In the genomic region with DNA sequence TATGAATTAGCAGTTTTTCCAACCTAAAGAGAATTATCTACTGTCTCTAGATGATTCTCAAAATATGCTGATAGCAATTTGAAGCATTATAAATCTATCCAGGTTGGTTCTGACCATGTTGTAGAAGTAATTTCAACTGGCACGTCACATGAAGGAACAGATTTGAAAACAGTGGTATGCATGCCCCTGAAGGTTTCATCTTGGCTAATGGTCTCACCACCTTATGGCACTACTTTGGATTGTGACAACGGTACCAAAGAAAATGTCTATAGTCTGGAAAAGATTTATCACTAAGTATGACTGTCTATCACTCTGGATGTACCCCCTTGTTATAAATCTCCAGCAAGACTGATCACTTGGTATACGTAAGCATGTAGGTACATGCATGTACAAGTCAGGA, we compare ENCODE assay signal across 13 cellular contexts.
A peak's percentile ranks its signal among the peaks of the same experiment; 100 is the strongest.
DNase-seq lines count a peak whose midpoint lies in the region; ATAC-seq and TF ChIP-seq lines count a peak whose summit lies in the region.
"Had no signal": no experiment of that assay in that cellular context is flagged by ENCODE, and none has a peak within 500 bp of the region (broad histone marks: within the 10 kb centered on the region; RNA-seq: fewer than 3 reads in every experiment).

No MANE protein-coding gene starts in this region.

- H3K4me1 ChIP-seq in BLaER1 = peaks cover 90% of the 10 kb centered on the region
- peaks cover 85% of the 10 kb centered on the region for H3K4me1 ChIP-seq in Karpas-422 (ENCODE audit: low read length)
- H3K4me1 ChIP-seq in OCI-LY7 (ENCODE audit: insufficient read depth, low read length, poor library complexity, severe bottlenecking) = peaks cover 78% of the 10 kb centered on the region

- CTCF ChIA-PET in OCI-LY7 (lab: Charles Lee; ENCODE audit: unreplicated experiment) = no interaction called here

- H3K27me3 Mint-ChIP-seq in naive B cell = no peaks in the 10 kb centered on the region
- no peaks in the 10 kb centered on the region for H3K27me3 Mint-ChIP-seq in effector memory CD8-positive, alpha-beta T cell

- H3K4me3 Mint-ChIP-seq in naive B cell = peak overlapping the region in 6 of 8 donors; percentile 26 to 82 (median 66)
- H3K4me3 Mint-ChIP-seq in effector memory CD8-positive, alpha-beta T cell = no peak overlapping the region
- H3K4me3 Mint-ChIP-seq: CD8-positive, alpha-beta T cell; H9 had no signal

- H3K4me1 Mint-ChIP-seq in naive B cell = peaks cover 43 to 55% (median 53%) of the 10 kb centered on the region in 3 donors
- peaks cover 0 to 3% of the 10 kb centered on the region in 2 donors for H3K4me1 Mint-ChIP-seq in effector memory CD8-positive, alpha-beta T cell (ENCODE audit: low read depth in 2 of 2)

- H3K4me2 ChIP-seq in BLaER1 (peak overlapping the region; percentile 78), Karpas-422 (ENCODE audit: low read depth, low read length, poor library complexity, severe bottlenecking) (peak overlapping the region; percentile 54), OCI-LY7 (ENCODE audit: low read length) (peak overlapping the region; percentile 72)

- peaks cover 0 to 1% (median 0%) of the 10 kb centered on the region in 7 donors for H3K9me3 Mint-ChIP-seq in naive B cell
- H3K9me3 Mint-ChIP-seq in effector memory CD8-positive, alpha-beta T cell = no peaks in the 10 kb centered on the region
- H3K9me3 Mint-ChIP-seq: CD8-positive, alpha-beta T cell; H9 had no signal

- H3K4me3 ChIP-seq in BLaER1 (no peak overlapping the region; the same call in 1 of the 2 replicates), Karpas-422 (ENCODE audit: low read length) (peak overlapping the region; percentile 7), OCI-LY7 (ENCODE audit: low read depth, low read length, poor library complexity, severe bottlenecking) (peak overlapping the region; percentile 27)

- H3K27ac ChIP-seq in BLaER1 (peak overlapping the region; percentile 56), Karpas-422 (ENCODE audit: low read length) (peak overlapping the region; percentile 94), OCI-LY7 (ENCODE audit: low read depth, low read length, poor library complexity, severe bottlenecking) (peak overlapping the region; percentile 91)

- H3K9ac ChIP-seq in BLaER1 (peak overlapping the region; percentile 3; the same call in 1 of the 2 replicates), Karpas-422 (ENCODE audit: low read length) (peak overlapping the region; percentile 53)

- H3K79me2 ChIP-seq in Karpas-422 (ENCODE audit: low read length) (no peaks in the 10 kb centered on the region), OCI-LY7 (ENCODE audit: insufficient read depth, low read depth, low read length) (no peaks in the 10 kb centered on the region)

- H3K36me3 ChIP-seq in BLaER1 (no peaks in the 10 kb centered on the region), Karpas-422 (ENCODE audit: insufficient read depth, low read length) (no peaks in the 10 kb centered on the region), OCI-LY7 (ENCODE audit: insufficient read depth, low read length) (no peaks in the 10 kb centered on the region)

- TF ChIP-seq CTCF in OCI-LY7 (conservative IDR thresholded peaks at IDR 0.05; ENCODE audit: low read length) = no peak

- H4K20me1 ChIP-seq in BLaER1 (no peaks in the 10 kb centered on the region; the same call in 1 of the 2 replicates), Karpas-422 (ENCODE audit: insufficient read depth, low read depth, low read length) (no peaks in the 10 kb centered on the region), OCI-LY7 (ENCODE audit: insufficient read depth, low read length) (no peaks in the 10 kb centered on the region)

- POLR2A ChIA-PET in OCI-LY7 (lab: Charles Lee) = interaction anchor here (0.9 to 3.0 kb wide), 7 partner anchors 8 to 170 kb away, joined by 3 to 21 read pairs (median 5); no protein-coding TSS in a partner anchor

- H3K9me3 ChIP-seq in BLaER1 (no peaks in the 10 kb centered on the region), Karpas-422 (ENCODE audit: low read length) (no peaks in the 10 kb centered on the region), OCI-LY7 (ENCODE audit: low read length) (no peaks in the 10 kb centered on the region)

- H3K27me3 ChIP-seq in BLaER1 (no peaks in the 10 kb centered on the region), Karpas-422 (ENCODE audit: low read length) (no peaks in the 10 kb centered on the region)

- BruUV-seq in OCI-LY7 (replicated peaks; lab: Mats Ljungman, UMichigan) = no TSS peak

- H3K9me2 ChIP-seq in Karpas-422 (replicated peaks; ENCODE audit: insufficient read depth, low read length) = no peaks in the 10 kb centered on the region
- no peaks in the 10 kb centered on the region for H3K9me2 ChIP-seq in OCI-LY7 (ENCODE audit: insufficient read depth, low read length)

- H2AFZ ChIP-seq in Karpas-422 (ENCODE audit: low read length) = peak overlapping the region; percentile 74; the same call in 1 of the 2 replicates
- H2AFZ ChIP-seq in OCI-LY7 (ENCODE audit: low read length) = peak overlapping the region; percentile 72; the same call in 1 of the 2 replicates

- ATAC-seq in naive B cell (ENCODE audit: low read depth in 2 of 2) = no peak
- no peak for ATAC-seq in effector memory CD8-positive, alpha-beta T cell (replicated peaks)
- ATAC-seq: CD8-positive, alpha-beta T cell had no signal

- H3K27ac Mint-ChIP-seq in naive B cell = peak overlapping the region in 2 of 6 donors; percentile 14 to 60
- H3K27ac Mint-ChIP-seq in effector memory CD8-positive, alpha-beta T cell = no peak overlapping the region
- H3K27ac Mint-ChIP-seq: CD8-positive, alpha-beta T cell; H9 had no signal

- H3K36me3 Mint-ChIP-seq in naive B cell = no peaks in the 10 kb centered on the region
- no peaks in the 10 kb centered on the region for H3K36me3 Mint-ChIP-seq in effector memory CD8-positive, alpha-beta T cell (ENCODE audit: insufficient read depth)
- H3K36me3 Mint-ChIP-seq: CD8-positive, alpha-beta T cell had no signal

- intact Hi-C loops in OCI-LY7 (cut with micrococcal nuclease; ENCODE audit: unreplicated experiment) = loop anchor here (1.0 to 5.0 kb wide), 2 partner anchors 17 to 398 kb away; no protein-coding TSS in a partner anchor

- DNase-seq in Karpas-422 (no peak), OCI-LY7 (ENCODE audit: low spot score) (no peak), naive B cell (no peak), AG08396 (ENCODE audit: low spot score) (no peak), OCI-M1 (lab: John Stamatoyannopoulos, UW) (no peak)
- DNase-seq in effector memory CD8-positive, alpha-beta T cell = no peak
- DNase-seq: 8988T; Calu3; CD8-positive, alpha-beta T cell; DMS79 treated with DMSO at 0.1 percent for 48 hours; EL; H9 had no signal

Comparison
In these comparisons a context has a peak if more than half of its experiments do, and no peak if none do; other contexts are left out.
1. H3K4me3 Mint-ChIP-seq: peak in naive B cell (6 of 8); none in effector memory CD8-positive, alpha-beta T cell (0 of 2).
2. Peak in every context shown above with its lines, with median percentiles within 50 percentile points of each other: H3K27ac ChIP-seq and H3K4me2 ChIP-seq.